In genomic region chr9:1087120-1087881, GRCh38 we compare ENCODE assay signal across 27 cellular contexts. TPM values are rescaled to one million over a fixed set of nuclear protein-coding genes. Genes with fewer than 3 reads are reported as not detected.
A peak's percentile ranks its signal among the peaks of the same experiment; 100 is the strongest.
DNase-seq lines count a peak whose midpoint lies in the region; ATAC-seq, FAIRE-seq and TF ChIP-seq lines count a peak whose summit lies in the region.
"Had no signal": no experiment of that assay in that cellular context is flagged by ENCODE, and none has a peak within 500 bp of the region (broad histone marks: within the 10 kb centered on the region; RNA-seq: fewer than 3 reads in every experiment).

No MANE protein-coding gene starts in this region.

- no peaks in the 10 kb centered on the region for H3K79me2 ChIP-seq in H1 (ENCODE audit: control insufficient read depth in 1 of 2, insufficient read depth in 2 of 2, low read length in 2 of 2)

- H3K27me3 Mint-ChIP-seq in T-helper 2 cell treated with Interferon-gamma antibody and Interleukin-4, amounts not matched to agents 5 μg/mL and 100 μg/mL, for 36 hours (ENCODE audit: low read depth) = peaks cover 3% of the 10 kb centered on the region

- H2BK15ac ChIP-seq in H1 (ENCODE audit: low read length) = no peak overlapping the region

- H3K56ac ChIP-seq in H1 (replicated peaks; ENCODE audit: insufficient read length, low read depth, low read length) = peak overlapping the region; percentile 59

- no peak overlapping the region for H2AFZ ChIP-seq in H1 (ENCODE audit: low read length)

- no peaks in the 10 kb centered on the region for H3K23me2 ChIP-seq in H1 (ENCODE audit: low read depth, low read length)

- peak; percentile 1 for DNase-seq in GM18507 (ENCODE audit: extremely low spot score, insufficient read length, low read depth)
- no peak for DNase-seq in H1 (ENCODE audit: low read depth in 1 of 2, low spot score in 2 of 2)
- DNase-seq in stimulated activated CD8-positive, alpha-beta memory T cell treated with anti-CD3 and anti-CD28 coated beads, Interleukin-4, amount 100 ng/mL, for 48 hours = no peak
- no peak for DNase-seq in NCI-H1048 (lab: John Stamatoyannopoulos, UW)
- DNase-seq in T-helper 2 cell treated with Interferon-gamma antibody and Interleukin-4, amounts not matched to agents 5 μg/mL and 100 μg/mL, for 36 hours (ENCODE audit: low spot score) = no peak
- DNase-seq: activated CD4-positive, alpha-beta T cell treated with anti-CD3 and anti-CD28 coated beads for 36 hours; activated CD8-positive, alpha-beta memory T cell treated with anti-CD3 and anti-CD28 coated beads for 24 hours; activated T-cell treated with anti-CD3 and anti-CD28 coated beads, Interleukin-2, amount 50 U/mL, for 1 hour; adrenal gland; EL; kidney glomerular epithelial cell; mesenchymal stem cell; NCI-H1694 treated with DMSO at 0.1 percent for 48 hours; NCI-H2171 treated with DMSO at 0.1 percent for 48 hours; NCI-H526; posterior cingulate gyrus; stimulated activated CD4-positive, alpha-beta T cell treated with anti-CD3 and anti-CD28 coated beads, Interleukin-4, amount 100 ng/mL, for 4 hours; stimulated activated naive CD4-positive, alpha-beta T cell treated with Interleukin-2 at 50 U/mL for 16 hours had no signal

- H3K9ac ChIP-seq in H1 (replicated peaks in 1 of 4; ENCODE audit: extremely low read depth in 1 of 4, low read depth in 3 of 4, low read length in 3 of 4) = no peak overlapping the region

- H3K23ac ChIP-seq in H1 (ENCODE audit: insufficient read length) = no peak overlapping the region

- H2AK5ac ChIP-seq in H1 (ENCODE audit: low read depth, low read length) = no peak overlapping the region

- TF ChIP-seq CTCF in H1 (IDR thresholded peaks at IDR 0.05; ENCODE audit: control extremely low read depth in 1 of 3, insufficient read depth in 1 of 3, low read depth in 1 of 3, low read length in 3 of 3) = no peak

- peaks cover 45 to 51% of the 10 kb centered on the region in 2 experiments for H3K9me3 ChIP-seq in H1 (ENCODE audit: insufficient read depth in 2 of 2, low read depth in 1 of 2, low read length in 1 of 2)
- H3K9me3 ChIP-seq: adrenal gland, HAP-1, thoracic aorta had no signal

- H4K5ac ChIP-seq in H1 (ENCODE audit: insufficient read length, low read depth, low read length) = no peak overlapping the region

- no peak for TF ChIP-seq POLR2A in H1 (IDR thresholded peaks at IDR 0.05; ENCODE audit: control extremely low read depth in 1 of 2, low read depth in 2 of 2, low read length in 2 of 2)

- H3K18ac ChIP-seq in H1 (ENCODE audit: extremely low read depth, low read length) = no peak overlapping the region

- H3K4me3 Mint-ChIP-seq in T-helper 2 cell treated with Interferon-gamma antibody and Interleukin-4, amounts not matched to agents 5 μg/mL and 100 μg/mL, for 36 hours = no peak overlapping the region
- H3K4me3 Mint-ChIP-seq: activated CD4-positive, alpha-beta T cell treated with anti-CD3 and anti-CD28 coated beads for 36 hours; brain had no signal

- H3K27me3 ChIP-seq in H1 (replicated peaks in 1 of 4; ENCODE audit: control insufficient read depth in 3 of 4, extremely low read depth in 1 of 4, insufficient read depth in 3 of 4, low read length in 3 of 4) = no peaks in the 10 kb centered on the region
- H3K27me3 ChIP-seq: adrenal gland had no signal

- H2BK20ac ChIP-seq in H1 (ENCODE audit: low read length) = no peak overlapping the region

- TF ChIP-seq EP300 in H1 (IDR thresholded peaks at IDR 0.05; ENCODE audit: borderline replicate concordance in 1 of 2, low read depth in 2 of 2, low read length in 2 of 2) = no peak

- no peak overlapping the region for H3K4me2 ChIP-seq in H1 (ENCODE audit: insufficient read depth in 1 of 2, low read depth in 2 of 2, low read length in 2 of 2)

- H3K9me3 Mint-ChIP-seq in T-helper 2 cell treated with Interferon-gamma antibody and Interleukin-4, amounts not matched to agents 5 μg/mL and 100 μg/mL, for 36 hours = no peaks in the 10 kb centered on the region
- H3K9me3 Mint-ChIP-seq: brain had no signal

- H2BK5ac ChIP-seq in H1 (ENCODE audit: low read depth, low read length) = no peak overlapping the region

- no peak overlapping the region for H3K14ac ChIP-seq in H1 (ENCODE audit: insufficient read length)

- no peak overlapping the region for H3K27ac ChIP-seq in H1 (ENCODE audit: low read depth, low read length)
- H3K27ac ChIP-seq: adrenal gland, C4-2B, thoracic aorta had no signal

- H2BK12ac ChIP-seq in H1 (ENCODE audit: low read depth, low read length) = no peak overlapping the region

- H2BK120ac ChIP-seq in H1 (replicated peaks; ENCODE audit: low read depth, low read length) = no peak overlapping the region

- H4K91ac ChIP-seq in H1 (replicated peaks; ENCODE audit: insufficient read length, low read length) = no peak overlapping the region

- ATAC-seq in GM19372 (IDR thresholded peaks at IDR 0.05; ENCODE audit: low read depth, unreplicated experiment) = peak; percentile 59
- peak; percentile 54 for ATAC-seq in HG03442 (IDR thresholded peaks at IDR 0.05; ENCODE audit: unreplicated experiment)
- ATAC-seq: activated CD4-positive, alpha-beta T cell treated with anti-CD3 and anti-CD28 coated beads for 36 hours; sciatic nerve had no signal

- no peaks in the 10 kb centered on the region for H3K4me1 Mint-ChIP-seq in T-helper 2 cell treated with Interferon-gamma antibody and Interleukin-4, amounts not matched to agents 5 μg/mL and 100 μg/mL, for 36 hours (ENCODE audit: low read depth)
- H3K4me1 Mint-ChIP-seq: activated CD4-positive, alpha-beta T cell treated with anti-CD3 and anti-CD28 coated beads for 36 hours had no signal

- no peaks in the 10 kb centered on the region for H3K36me3 ChIP-seq in H1 (ENCODE audit: control insufficient read depth in 2 of 4, insufficient read depth in 4 of 4, low read length in 3 of 4)
- H3K36me3 ChIP-seq: adrenal gland, HAP-1, thoracic aorta had no signal

- no peak for TF ChIP-seq RAD21 in H1 (IDR thresholded peaks at IDR 0.05 in 1 of 2, conservative IDR thresholded peaks at IDR 0.05 in 1 of 2; ENCODE audit: low read depth in 2 of 2, low read length in 2 of 2)

- H3K4me3 ChIP-seq in H1 (ENCODE audit: extremely low read depth in 1 of 4, insufficient read depth in 2 of 4, low read depth in 3 of 4, low read length in 4 of 4) = no peak overlapping the region
- H3K4me3 ChIP-seq: adrenal gland, HAP-1, thoracic aorta had no signal

- H3K27ac Mint-ChIP-seq in T-helper 2 cell treated with Interferon-gamma antibody and Interleukin-4, amounts not matched to agents 5 μg/mL and 100 μg/mL, for 36 hours = no peak overlapping the region
- H3K27ac Mint-ChIP-seq: activated CD4-positive, alpha-beta T cell treated with anti-CD3 and anti-CD28 coated beads for 36 hours; brain had no signal

- POLR2A ChIA-PET in H1 (lab: Charles Lee; ENCODE audit: partially characterized antibody) = no interaction called here

- H3K4me1 ChIP-seq in H1 (replicated peaks in 1 of 4; ENCODE audit: control insufficient read depth in 3 of 4, insufficient read depth in 4 of 4, low read length in 3 of 4) = no peaks in the 10 kb centered on the region
- H3K4me1 ChIP-seq: adrenal gland, HAP-1 had no signal

- no peaks in the 10 kb centered on the region for H3K36me3 Mint-ChIP-seq in T-helper 2 cell treated with Interferon-gamma antibody and Interleukin-4, amounts not matched to agents 5 μg/mL and 100 μg/mL, for 36 hours (ENCODE audit: low read depth)
- H3K36me3 Mint-ChIP-seq: brain had no signal

- no peaks in the 10 kb centered on the region for H3K79me1 ChIP-seq in H1 (ENCODE audit: low read depth, low read length)

- no peak overlapping the region for H4K8ac ChIP-seq in H1 (ENCODE audit: extremely low read depth, insufficient read depth, low read length)

- CTCF ChIA-PET in H1 (lab: Charles Lee; ENCODE audit: partially characterized antibody) = no interaction called here

- FAIRE-seq in GM18507 (lab: Jason Lieb, UNC) (no peak), H1 (lab: Jason Lieb, UNC) (no peak)
- FAIRE-seq: RCC 7860 had no signal

- H4K20me1 ChIP-seq in H1 (replicated peaks in 1 of 2; ENCODE audit: control insufficient read depth in 1 of 2, insufficient read depth in 2 of 2, low read length in 2 of 2) = no peaks in the 10 kb centered on the region

- H3K4ac ChIP-seq in H1 (replicated peaks; ENCODE audit: insufficient read length, low read depth, low read length) = no peak overlapping the region

- WGBS in H1 (ENCODE audit: extremely low coverage in 1 of 2, insufficient coverage in 1 of 2, insufficient read length in 1 of 2, insufficient replicate concordance in 2 of 2, low coverage in 1 of 2, low lambda C conversion rate in 2 of 2, missing lambda C conversion rate in 1 of 2), 2 experiments = 83% methylated on average over 7 of the region's 7 CpGs; no CpG with 5 or more reads in 1 of the 2 experiments

TF ChIP-seq in H1, 55 proteins besides CTCF, POLR2A, EP300 and RAD21:
- no peak for TF ChIP-seq CHD1 (IDR thresholded peaks at IDR 0.05; ENCODE audit: low read depth, low read length)
- TF ChIP-seq JUN (IDR thresholded peaks at IDR 0.05; ENCODE audit: low read depth, low read length) = no peak
- TF ChIP-seq TEAD4 (IDR thresholded peaks at IDR 0.05; ENCODE audit: low read depth, low read length) = no peak
- no peak for TF ChIP-seq CBX5 (IDR thresholded peaks at IDR 0.05; ENCODE audit: low read depth, low read length)
- TF ChIP-seq NANOG (IDR thresholded peaks at IDR 0.05; ENCODE audit: insufficient read depth, low read depth, low read length, poor library complexity, severe bottlenecking) = no peak
- TF ChIP-seq CHD2 (IDR thresholded peaks at IDR 0.05; ENCODE audit: low read length) = no peak
- TF ChIP-seq SIX5 (IDR thresholded peaks at IDR 0.05; ENCODE audit: low read depth, low read length) = no peak
- no peak for TF ChIP-seq HDAC6 (IDR thresholded peaks at IDR 0.05; ENCODE audit: low read depth, low read length)
- TF ChIP-seq TBP (IDR thresholded peaks at IDR 0.05; ENCODE audit: low read depth, low read length) = no peak
- no peak for TF ChIP-seq RNF2 (IDR thresholded peaks at IDR 0.05; ENCODE audit: borderline replicate concordance, low read depth, low read length, missing control alignments, poor library complexity, severe bottlenecking)
- TF ChIP-seq KDM5A (IDR thresholded peaks at IDR 0.05; ENCODE audit: low read length) = no peak
- TF ChIP-seq GTF2F1 (IDR thresholded peaks at IDR 0.05; ENCODE audit: borderline replicate concordance, low read depth, low read length) = no peak
- no peak for TF ChIP-seq CEBPB (IDR thresholded peaks at IDR 0.05; ENCODE audit: low read depth, low read length)

RNA-seq across cellular contexts. Expression of gene DMRT2, which starts 37.1 kb away (rescaled TPM):
- total RNA-seq in H1 (2021; fragmentation: NEBNext Ultra II Directional; extraction: Animal tissue kit (Norgen Biotek cat#: 25700)) = 0.61 and 0.93 TPM in 2 replicates
- 0.24 and 0.29 TPM in 2 replicates for polyA plus RNA-seq in H1 (2011; rRNA removed)
- polyA plus RNA-seq in H1 (2011; cell fraction: cytosol; rRNA removed) = 0.36 TPM
- polyA plus RNA-seq in H1 (2011; cell fraction: nucleus; rRNA removed) = 0.41 TPM
- polyA plus RNA-seq in H1 (2012, experiment 1 of 2) = 0.09 to 0.16 TPM (median 0.12 TPM) in 3 of 4 replicates, not detected in the other
- not detected for polyA plus RNA-seq in H1 (2012, experiment 2 of 2)
- 0.51 TPM for polyA plus RNA-seq in H1 (2013, experiment 1 of 2)
- polyA plus RNA-seq in H1 (2013, experiment 2 of 2) = 0.42 TPM
- polyA minus RNA-seq in H1 (2011; rRNA and poly(A)+ RNA removed) = 0.12 and 0.35 TPM in 2 replicates
- polyA minus RNA-seq in H1 (2011; cell fraction: cytosol; rRNA and poly(A)+ RNA removed) = not detected
- polyA minus RNA-seq in H1 (2011; cell fraction: nucleus; rRNA and poly(A)+ RNA removed) = 1.1 TPM
- total RNA-seq: activated CD4-positive, alpha-beta T cell treated with anti-CD3 and anti-CD28 coated beads for 36 hours; MCF 10A; thoracic aorta had no signal
